ENCODE assay signal across 36 cellular contexts in genomic region chr10:101741938-101742337, GRCh38. TPM values are rescaled to one million over a fixed set of nuclear protein-coding genes. Genes with fewer than 3 reads are reported as not detected.
"Had no signal": no experiment of that assay in that cellular context is flagged by ENCODE, and none has a peak within 500 bp of the region (broad histone marks: within the 10 kb centered on the region; RNA-seq: fewer than 3 reads in every experiment).

No MANE protein-coding gene starts in this region.

- H3K27ac ChIP-seq: adrenal gland, ascending aorta, body of pancreas, brain microvascular endothelial cell, breast epithelium, cardiac muscle cell had no signal

- H3K27me3 ChIP-seq: adrenal gland, ascending aorta, body of pancreas, cardiac muscle cell had no signal

- H3K9me3 ChIP-seq: adrenal gland, ascending aorta, body of pancreas, breast epithelium had no signal

- H3K4me1 ChIP-seq: adrenal gland, ascending aorta, body of pancreas, breast epithelium had no signal

- H3K36me3 ChIP-seq: adrenal gland, ascending aorta, brain microvascular endothelial cell, breast epithelium, cardiac muscle cell had no signal

- DNase-seq: activated effector memory CD4-positive, alpha-beta T cell treated with anti-CD3 and anti-CD28 coated beads, Interleukin-2, amount 50 U/mL, for 16 hours; activated effector memory CD4-positive, alpha-beta T cell treated with Interleukin-2 at 50 U/mL for 16 hours; activated gamma-delta T cell; activated gamma-delta T cell treated with Interleukin-2 at 50 U/mL for 16 hours; activated naive CD4-positive, alpha-beta T cell; activated naive CD4-positive, alpha-beta T cell treated with anti-CD3 and anti-CD28 coated beads for 36 hours; activated naive CD4-positive, alpha-beta T cell treated with anti-CD3 and anti-CD28 coated beads, Interleukin-2, amount 10 ng/mL, durations not matched to agents 7 days and 5 days; activated naive CD4-positive, alpha-beta T cell treated with anti-CD3 and anti-CD28 coated beads, Interleukin-2, amount 50 U/mL, for 16 hours; activated naive CD4-positive, alpha-beta T cell treated with Interleukin-2 at 50 U/mL for 16 hours; activated naive CD8-positive, alpha-beta T cell treated with anti-CD3 and anti-CD28 coated beads for 36 hours; activated naive CD8-positive, alpha-beta T cell treated with anti-CD3 and anti-CD28 coated beads, Interleukin-2, amount 10 ng/mL, durations not matched to agents 7 days and 5 days; activated naive CD8-positive, alpha-beta T cell treated with anti-CD3 and anti-CD28 coated beads, Interleukin-2, amount 50 U/mL, for 24 hours; activated T-cell treated with anti-CD3 and anti-CD28 coated beads, Interleukin-2, amount 50 U/mL, for 4 hours; activated T-cell treated with anti-CD3 and anti-CD28 coated beads, Interleukin-2, amount 50 U/mL, for 48 hours; activated T-cell treated with anti-CD3 and anti-CD28 coated beads, Interleukin-2, amount 50 U/mL, for 72 hours; adrenal gland; amniotic stem cell; amygdala; anterior cingulate cortex; aorta; body of pancreas; brain microvascular endothelial cell; caudate nucleus; central memory CD4-positive, alpha-beta T cell; cerebellar nuclear complex had no signal

- ATAC-seq: activated naive CD4-positive, alpha-beta T cell treated with anti-CD3 and anti-CD28 coated beads, Interleukin-2, amount 50 U/mL, for 72 hours; activated naive CD8-positive, alpha-beta T cell treated with anti-CD3 and anti-CD28 coated beads, Interleukin-2, amount 50 U/mL, for 24 hours; activated T-cell treated with anti-CD3 and anti-CD28 coated beads, Interleukin-2, amount 50 U/mL, for 4 hours; activated T-cell treated with anti-CD3 and anti-CD28 coated beads, Interleukin-2, amount 50 U/mL, for 72 hours; activated T-helper 17 cell treated with anti-CD3 and anti-CD28 coated beads, Interleukin-2, amount 50 U/mL, for 72 hours; body of pancreas had no signal

- H3K4me3 ChIP-seq: adrenal gland, ascending aorta, body of pancreas, breast epithelium, cardiac muscle cell had no signal

- FAIRE-seq: astrocyte, bronchial epithelial cell had no signal

RNA-seq across cellular contexts. Expression of gene FGF8, which starts 34.0 kb away (rescaled TPM):
- total RNA-seq: activated naive CD4-positive, alpha-beta T cell treated with anti-CD3 and anti-CD28 coated beads for 36 hours; activated naive CD4-positive, alpha-beta T cell treated with anti-CD3 and anti-CD28 coated beads, Interleukin-2, amount 50 U/mL, for 72 hours; activated naive CD8-positive, alpha-beta T cell treated with anti-CD3 and anti-CD28 coated beads for 36 hours; activated naive CD8-positive, alpha-beta T cell treated with anti-CD3 and anti-CD28 coated beads, Interleukin-2, amount 10 ng/mL, durations not matched to agents 7 days and 5 days; activated T-helper 1 cell treated with anti-CD3 and anti-CD28 coated beads, Interleukin-12 subunit alpha, Interleukin-12 subunit beta, Interleukin-2, Interleukin-4 antibody, amounts not matched to agents 30 ng/mL and 10 ng/mL and 1 ng/mL, durations not matched to agents 14 hours and 24 hours and 36 hours; activated T-helper 17 cell treated with anti-CD3 and anti-CD28 coated beads, Interleukin-2, amount 50 U/mL, for 72 hours; activated T-helper 2 cell treated with anti-CD3 and anti-CD28 coated beads, Interferon-gamma antibody, Interleukin-2, Interleukin-4, amounts not matched to agents 10 μg/mL and 5 μg/mL and 100 μg/mL, durations not matched to agents 14 hours and 24 hours and 36 hours; adrenal gland; aorta; ascending aorta; body of pancreas; breast epithelium; cardiac septum; chondrocyte had no signal
- polyA plus RNA-seq: adrenal gland, aorta had no signal
